Comparison of ENCODE assay signal across 15 cellular contexts in genomic region chr11:33531743-33532181, GRCh38.
DNase-seq lines count a peak whose midpoint lies in the region; ATAC-seq, FAIRE-seq and TF ChIP-seq lines count a peak whose summit lies in the region.
"Had no signal": no experiment of that assay in that cellular context is flagged by ENCODE, and none has a peak within 500 bp of the region (broad histone marks: within the 10 kb centered on the region; RNA-seq: fewer than 3 reads in every experiment).

No MANE protein-coding gene starts in this region.

- no peaks in the 10 kb centered on the region for H3K9me3 ChIP-seq in adipocyte (ENCODE audit: control insufficient read depth, low read length)

- H3K27ac ChIP-seq in ACC112 (ENCODE audit: low read depth, low read length), result peak overlapping the region; percentile 83
- H3K27ac ChIP-seq: epithelial cell of prostate, thoracic aorta had no signal

- H3K4me1 ChIP-seq in ACC112 (ENCODE audit: control insufficient read depth, insufficient read depth, low read length, unreplicated experiment), result peaks cover 42% of the 10 kb centered on the region
- peaks cover 37% of the 10 kb centered on the region for H3K4me1 ChIP-seq in adipocyte (ENCODE audit: control insufficient read depth, insufficient read depth, low read length)

- FAIRE-seq in H54 (lab: Jason Lieb, UNC), result peak; percentile 62

- TF ChIP-seq POLR2A in H54 (IDR thresholded peaks at IDR 0.05; ENCODE audit: low read depth, low read length), result no peak

- peak; percentile 77 for DNase-seq in H54 (ENCODE audit: insufficient read length, low spot score)
- DNase-seq in adipocyte (ENCODE audit: low read depth), result peak; percentile 31
- DNase-seq in iris pigment epithelial cell (ENCODE audit: low read depth), result peak; percentile 71
- no peak for DNase-seq in HT-29 (ENCODE audit: low spot score)
- no peak for DNase-seq in activated CD4-positive, alpha-beta T cell treated with anti-CD3 and anti-CD28 coated beads for 4 hours
- no peak for DNase-seq in SHP77 (lab: John Stamatoyannopoulos, UW)
- DNase-seq: mesendoderm; NCI-H1417; OCI-M1; stimulated activated CD4-positive, alpha-beta T cell treated with anti-CD3 and anti-CD28 coated beads, Interleukin-12 subunit alpha, Interleukin-12 subunit beta, amount 100 ng/mL, for 4 hours; T-cell had no signal

- ATAC-seq in HG02571 (IDR thresholded peaks at IDR 0.05; ENCODE audit: unreplicated experiment), result no peak
- ATAC-seq: T-cell had no signal

- H3K9ac ChIP-seq in adipocyte (ENCODE audit: low read length), result no peak overlapping the region

- peak overlapping the region; percentile 48 for H3K4me3 ChIP-seq in ACC112 (ENCODE audit: low read depth, low read length)
- H3K4me3 ChIP-seq in adipocyte (ENCODE audit: low read length), result peak overlapping the region; percentile 62
- H3K4me3 ChIP-seq: thoracic aorta had no signal

- H3K36me3 ChIP-seq in ACC112 (ENCODE audit: insufficient read depth, low read length) (no peaks in the 10 kb centered on the region; the same call in 1 of the 2 replicates), adipocyte (ENCODE audit: control insufficient read depth, insufficient read depth, low read length, severe bottlenecking) (no peaks in the 10 kb centered on the region)
- H3K36me3 ChIP-seq: thoracic aorta had no signal

- peak overlapping the region; percentile 28 for H2AFZ ChIP-seq in ACC112 (ENCODE audit: low read length, unreplicated experiment)

- H3K79me2 ChIP-seq in ACC112 (ENCODE audit: control insufficient read depth, insufficient read depth, low read length, unreplicated experiment), result peaks cover 6% of the 10 kb centered on the region

- H3K27me3 ChIP-seq in ACC112 (ENCODE audit: insufficient read depth, low read length) (no peaks in the 10 kb centered on the region), adipocyte (replicated peaks; ENCODE audit: control insufficient read depth, insufficient read depth, low read length) (no peaks in the 10 kb centered on the region)

Comparison
In these comparisons a context has a peak if more than half of its experiments do, and no peak if none do; other contexts are left out.
1. DNase-seq: peak in H54 (single experiment), adipocyte (single experiment) and iris pigment epithelial cell (single experiment); none in HT-29 (single experiment), activated CD4-positive, alpha-beta T cell treated with anti-CD3 and anti-CD28 coated beads for 4 hours (0 of 2) and SHP77 (0 of 2).